9 cellular contexts compared by ENCODE assay signal in the genomic region with DNA sequence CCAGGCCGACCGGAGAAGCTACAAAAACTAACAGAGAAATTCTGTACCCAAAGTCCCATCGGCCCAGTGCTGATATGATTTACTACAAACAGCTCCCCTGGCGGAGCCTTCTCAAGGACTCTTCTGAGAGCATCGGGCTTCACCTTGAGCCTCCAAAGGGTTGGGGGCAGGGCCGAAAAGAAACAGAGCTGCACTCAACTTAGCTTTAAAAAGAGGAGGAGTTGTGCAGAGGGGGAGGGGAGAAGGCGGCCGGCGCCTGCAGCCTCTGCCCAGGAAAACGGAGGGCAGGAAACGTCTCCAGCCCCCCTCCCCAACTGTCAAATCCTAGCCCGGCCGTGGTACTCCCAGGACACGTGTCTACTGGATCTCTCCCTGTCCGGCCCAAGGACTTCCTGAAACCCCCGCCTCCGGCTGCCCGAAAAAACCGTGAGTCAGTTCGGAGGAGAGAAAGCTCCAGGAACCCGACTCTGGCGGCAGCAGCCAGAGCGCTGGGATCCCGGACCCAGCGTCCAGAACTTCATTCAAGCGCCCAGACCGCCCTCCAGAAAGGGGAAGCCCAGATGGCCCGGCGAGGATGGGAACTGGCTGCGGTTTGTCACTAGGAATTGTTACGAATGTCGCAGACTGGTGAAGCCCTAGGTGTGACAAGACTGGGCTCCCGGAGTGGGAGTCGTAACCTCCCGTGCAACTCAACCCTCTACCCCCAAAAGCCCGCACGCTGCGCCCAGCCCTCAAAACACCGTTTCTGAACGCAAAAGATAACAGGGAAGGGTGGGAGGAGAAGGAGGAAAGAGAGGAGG. TPM values are rescaled to one million over a fixed set of nuclear protein-coding genes. Genes with fewer than 3 reads are reported as not detected.
A peak's percentile ranks its signal among the peaks of the same experiment; 100 is the strongest.
DNase-seq lines count a peak whose midpoint lies in the region; ATAC-seq, FAIRE-seq and TF ChIP-seq lines count a peak whose summit lies in the region.
"Had no signal": no experiment of that assay in that cellular context is flagged by ENCODE, and none has a peak within 500 bp of the region (broad histone marks: within the 10 kb centered on the region; RNA-seq: fewer than 3 reads in every experiment).

No MANE protein-coding gene starts in this region.

- FAIRE-seq in D721Med (lab: Jason Lieb, UNC), result no peak

- ATAC-seq in GM21381 (IDR thresholded peaks at IDR 0.05; ENCODE audit: unreplicated experiment) (peak; percentile 45), left ventricle myocardium superior (peak; percentile 76), GM21619 (IDR thresholded peaks at IDR 0.05; ENCODE audit: unreplicated experiment) (no peak), GM21717 (IDR thresholded peaks at IDR 0.05; ENCODE audit: unreplicated experiment) (no peak)

- intact Hi-C loops in left ventricle myocardium superior (cut with micrococcal nuclease), result no loop called here

- peak; percentile 11 for TF ChIP-seq CTCF in D721Med (IDR thresholded peaks at IDR 0.05; ENCODE audit: insufficient read depth, missing control alignments)

- no peak for DNase-seq in D721Med (ENCODE audit: insufficient read length, low spot score)
- peak; percentile 33 for DNase-seq in NCI-H510A (lab: John Stamatoyannopoulos, UW)
- DNase-seq in amygdala (lab: John Stamatoyannopoulos, UW), result peak in 45 of 56 donors; percentile 3 to 56 (median 25)
- DNase-seq in left ventricle myocardium superior, result peak; percentile 60
- peak; percentile 15 for DNase-seq in pons (ENCODE audit: low spot score)

RNA-seq across cellular contexts. Expression of gene ADAMTS3, which starts 1.0 kb away (rescaled TPM):
- total RNA-seq in left ventricle myocardium superior, result 0.42 TPM
- total RNA-seq: activated naive CD4-positive, alpha-beta T cell treated with anti-CD3 and anti-CD28 coated beads, Interleukin-2, amount 50 U/mL, for 72 hours had no signal

Comparison
In these comparisons a context has a peak if more than half of its experiments do, and no peak if none do; other contexts are left out.
1. ATAC-seq: peak in GM21381 (single experiment) and left ventricle myocardium superior (single experiment); none in GM21619 (single experiment) and GM21717 (single experiment).